1 cellular context compared by ENCODE assay signal in genomic region chr7:431658-432111, GRCh38.
TF ChIP-seq lines count a peak whose summit lies in the region.

No MANE protein-coding gene starts in this region.

TF ChIP-seq in GM23338, 12 proteins besides CTCF, POLR2A, EP300 and RAD21 (continued from another document):
- TF ChIP-seq REST (IDR thresholded peaks at IDR 0.05; ENCODE audit: unreplicated experiment) (no peak), ZNF331 (CRISPR knock-in tag; IDR thresholded peaks at IDR 0.05; ENCODE audit: low read depth) (no peak)
